In genomic region chr21:32352556-32352955, GRCh38 we compare ENCODE assay signal across 21 cellular contexts. TPM values are rescaled to one million over a fixed set of nuclear protein-coding genes. Genes with fewer than 3 reads are reported as not detected.
"Had no signal": no experiment of that assay in that cellular context is flagged by ENCODE, and none has a peak within 500 bp of the region (broad histone marks: within the 10 kb centered on the region; RNA-seq: fewer than 3 reads in every experiment).

No MANE protein-coding gene starts in this region.

- H3K9me3 ChIP-seq: neutrophil, testis, tibial nerve, upper lobe of right lung, vagina had no signal

- H3K4me2 ChIP-seq: hepatocyte, smooth muscle cell had no signal

- H3K79me2 ChIP-seq: hepatocyte had no signal

- H3K27me3 ChIP-seq: foreskin keratinocyte, hepatocyte, neutrophil, testis, tibial nerve, upper lobe of right lung, vagina had no signal

- H2AFZ ChIP-seq: hepatocyte had no signal

- DNase-seq: dermis blood vessel endothelial cell; erythroblast; foreskin keratinocyte; head of caudate nucleus; left colon; mesendoderm; naive thymus-derived CD8-positive, alpha-beta T cell; posterior cingulate gyrus; right cardiac atrium; stimulated activated CD4-positive, alpha-beta T cell treated with anti-CD3 and anti-CD28 coated beads, Interleukin-2, amount 100 ng/mL, for 48 hours; testis; upper lobe of right lung had no signal

- H3K4me1 ChIP-seq: tibial nerve, upper lobe of right lung had no signal

- H3K27ac ChIP-seq: foreskin keratinocyte, hepatocyte, neutrophil, testis, tibial nerve, upper lobe of right lung had no signal

- ATAC-seq: foreskin keratinocyte; left colon; naive thymus-derived CD8-positive, alpha-beta T cell; upper lobe of right lung had no signal

- H3K4me3 ChIP-seq: hepatocyte, smooth muscle cell, testis, tibial nerve, upper lobe of right lung, vagina had no signal

RNA-seq across cellular contexts. Expression of gene MRAP, which starts 53.9 kb away (rescaled TPM):
- total RNA-seq: dermis blood vessel endothelial cell; foreskin keratinocyte; kidney epithelial cell; left colon; lung microvascular endothelial cell; naive thymus-derived CD8-positive, alpha-beta T cell; osteocyte; smooth muscle cell had no signal
- polyA plus RNA-seq: foreskin keratinocyte; hepatocyte; naive thymus-derived CD8-positive, alpha-beta T cell; neural cell; smooth muscle cell had no signal
